In genomic region chr16:68539704-68540370, GRCh38 we compare ENCODE assay signal across 8 cellular contexts. TPM values are rescaled to one million over a fixed set of nuclear protein-coding genes. Genes with fewer than 3 reads are reported as not detected.
DNase-seq lines count a peak whose midpoint lies in the region; ATAC-seq and TF ChIP-seq lines count a peak whose summit lies in the region.

No MANE protein-coding gene starts in this region.

- peaks cover 0 to 15% of the 10 kb centered on the region in 2 donors for H3K9me3 Mint-ChIP-seq in activated naive CD4-positive, alpha-beta T cell treated with anti-CD3 and anti-CD28 coated beads, Interleukin-2, amount 50 U/mL, for 72 hours

- peak overlapping the region; percentile 90 to 97 for H3K27ac Mint-ChIP-seq in activated naive CD4-positive, alpha-beta T cell treated with anti-CD3 and anti-CD28 coated beads, Interleukin-2, amount 50 U/mL, for 72 hours

- H3K4me3 ChIP-seq in AG10803 (ENCODE audit: low read length): peak overlapping the region; percentile 78
- H3K4me3 ChIP-seq in right cardiac atrium (ENCODE audit: low read length): peak overlapping the region; percentile 93

- no peaks in the 10 kb centered on the region for H3K4me1 ChIP-seq in right cardiac atrium (ENCODE audit: control insufficient read depth, insufficient read depth, low read length)

- no peak overlapping the region for H3K27ac ChIP-seq in right cardiac atrium (ENCODE audit: low read length)

- peaks cover 30 to 48% of the 10 kb centered on the region in 2 donors for H3K36me3 Mint-ChIP-seq in activated naive CD4-positive, alpha-beta T cell treated with anti-CD3 and anti-CD28 coated beads, Interleukin-2, amount 50 U/mL, for 72 hours

- H3K27me3 ChIP-seq in right cardiac atrium (ENCODE audit: control insufficient read depth, insufficient read depth): no peaks in the 10 kb centered on the region

- intact Hi-C loops in right cardiac atrium (cut with DNase I) (loop anchor here in 2 of 4 donors (10.0 kb wide), 2 partner anchors 305 to 745 kb away; partner anchors contain the start of gene TANGO6 (in 1 of the 2)), sciatic nerve (cut with DNase I) (no loop called here)

- no peaks in the 10 kb centered on the region for H3K9me3 ChIP-seq in right cardiac atrium (ENCODE audit: control insufficient read depth, low read length)

- DNase-seq in AG10803 (ENCODE audit: low read depth) (peak; percentile 18), Kasumi-1 (lab: John Stamatoyannopoulos, UW) (peak; percentile 25 to 28), right cardiac atrium (peak in 2 of 3 donors; percentile 24 to 59), sciatic nerve (ENCODE audit: low spot score) (no peak), GOT3 (lab: John Stamatoyannopoulos, UW) (no peak)
- peak in 1 of 2 donors; percentile 10 for DNase-seq in activated naive CD4-positive, alpha-beta T cell treated with anti-CD3 and anti-CD28 coated beads, Interleukin-2, amount 50 U/mL, for 72 hours (ENCODE audit: low spot score in 2 of 2)

- TF ChIP-seq CTCF in AG10803 (conservative IDR thresholded peaks at IDR 0.05; ENCODE audit: low read length): no peak

- 7% methylated on average over 22 of the region's 22 CpGs for WGBS in right cardiac atrium

- ATAC-seq in GM19035 (IDR thresholded peaks at IDR 0.05; ENCODE audit: unreplicated experiment) (peak; percentile 12), right cardiac atrium (peak; percentile 27 to 47), sciatic nerve (peak; percentile 47), GM19463 (IDR thresholded peaks at IDR 0.05; ENCODE audit: unreplicated experiment) (no peak)
- peak; percentile 16 to 46 for ATAC-seq in activated naive CD4-positive, alpha-beta T cell treated with anti-CD3 and anti-CD28 coated beads, Interleukin-2, amount 50 U/mL, for 72 hours

RNA-seq across cellular contexts. Expression of gene ZFP90, which starts 0.7 kb away (rescaled TPM):
- 10 to 100 TPM; 29.7 to 37.7 TPM for total RNA-seq in activated naive CD4-positive, alpha-beta T cell treated with anti-CD3 and anti-CD28 coated beads, Interleukin-2, amount 50 U/mL, for 72 hours
- total RNA-seq in right cardiac atrium (10 to 100 TPM; 12.2 to 14.3 (median 12.5) TPM), sciatic nerve (39.9 TPM)
- 8.4 TPM for polyA plus RNA-seq in right cardiac atrium

Comparison
In these comparisons a context has a peak if more than half of its experiments do, and no peak if none do; other contexts are left out.
1. DNase-seq: peak in AG10803 (single experiment), Kasumi-1 (2 of 2) and right cardiac atrium (2 of 3); none in sciatic nerve (single experiment) and GOT3 (single experiment).